In genomic region chr3:54347933-54348332, GRCh38 we compare ENCODE assay signal across 31 cellular contexts.
"Had no signal": no experiment of that assay in that cellular context is flagged by ENCODE, and none has a peak within 500 bp of the region (broad histone marks: within the 10 kb centered on the region; RNA-seq: fewer than 3 reads in every experiment).

No MANE protein-coding gene starts in this region.

- H3K36me3 ChIP-seq: esophagus squamous epithelium, lower lobe of right lung, neutrophil, thoracic aorta, tibial nerve, upper lobe of left lung had no signal

- H3K36me3 Mint-ChIP-seq: immature natural killer cell; naive B cell; natural killer cell treated with Interleukin-12 subunit alpha and Interleukin-12 subunit beta and Interleukin-15 and Interleukin-18, amount 100 ng/mL, for 72 hours; stimulated activated naive B cell treated with anti-CD40 and anti-IgM and Interleukin-4, amounts not matched to agents 10 μg/mL and 1 μg/mL and 100 μg/mL, for 72 hours had no signal

- H3K4me3 Mint-ChIP-seq: immature natural killer cell; naive B cell; natural killer cell treated with Interleukin-12 subunit alpha and Interleukin-12 subunit beta and Interleukin-15 and Interleukin-18, amount 100 ng/mL, for 72 hours; neural crest cell; stimulated activated naive B cell treated with anti-CD40 and anti-IgM and Interleukin-4, amounts not matched to agents 10 μg/mL and 1 μg/mL and 100 μg/mL, for 72 hours; stimulated activated naive CD8-positive, alpha-beta T cell treated with anti-CD3 and anti-CD28 coated beads, Interleukin-15, Interleukin-2, amounts not matched to agents 100 ng/mL and 50 ng/mL, for 24 hours had no signal

- H3K9me3 Mint-ChIP-seq: naive B cell; stimulated activated naive B cell treated with anti-CD40 and anti-IgM and Interleukin-4, amounts not matched to agents 10 μg/mL and 1 μg/mL and 100 μg/mL, for 72 hours; stimulated activated naive CD8-positive, alpha-beta T cell treated with anti-CD3 and anti-CD28 coated beads, Interleukin-15, Interleukin-2, amounts not matched to agents 100 ng/mL and 50 ng/mL, for 24 hours had no signal

- H3K4me1 Mint-ChIP-seq: immature natural killer cell; stimulated activated naive B cell treated with anti-CD40 and anti-IgM and Interleukin-4, amounts not matched to agents 10 μg/mL and 1 μg/mL and 100 μg/mL, for 72 hours had no signal

- H3K27me3 ChIP-seq: esophagus squamous epithelium, tibial nerve, upper lobe of left lung had no signal

- H3K9me3 ChIP-seq: esophagus squamous epithelium, lower lobe of right lung, mucosa of descending colon, neutrophil, thoracic aorta, tibial nerve, upper lobe of left lung had no signal

- H3K27ac Mint-ChIP-seq: immature natural killer cell; naive B cell; natural killer cell treated with Interleukin-12 subunit alpha and Interleukin-12 subunit beta and Interleukin-15 and Interleukin-18, amount 100 ng/mL, for 72 hours; progenitor cell of endocrine pancreas; stimulated activated naive B cell treated with anti-CD40 and anti-IgM and Interleukin-4, amounts not matched to agents 10 μg/mL and 1 μg/mL and 100 μg/mL, for 72 hours; stimulated activated naive CD8-positive, alpha-beta T cell treated with anti-CD3 and anti-CD28 coated beads, Interleukin-15, Interleukin-2, amounts not matched to agents 100 ng/mL and 50 ng/mL, for 24 hours had no signal

- H3K27me3 Mint-ChIP-seq: natural killer cell treated with Interleukin-12 subunit alpha and Interleukin-12 subunit beta and Interleukin-15 and Interleukin-18, amount 100 ng/mL, for 72 hours; stimulated activated naive CD8-positive, alpha-beta T cell treated with anti-CD3 and anti-CD28 coated beads, Interleukin-15, Interleukin-2, amounts not matched to agents 100 ng/mL and 50 ng/mL, for 24 hours had no signal

- ATAC-seq: left colon; left ventricle myocardium superior; lower lobe of right lung; mucosa of descending colon; natural killer cell treated with Interleukin-12 subunit alpha and Interleukin-12 subunit beta and Interleukin-15 and Interleukin-18, amount 100 ng/mL, for 72 hours; right cardiac atrium; stimulated activated naive B cell treated with anti-CD40 and anti-IgM and Interleukin-4, amounts not matched to agents 10 μg/mL and 1 μg/mL and 100 μg/mL, for 72 hours had no signal

- H3K9ac ChIP-seq: parathyroid adenoma had no signal

- H3K4me1 ChIP-seq: esophagus squamous epithelium, lower lobe of right lung, upper lobe of left lung had no signal

- FAIRE-seq: endometrium, frontal cortex, small intestine, urothelium cell line had no signal

- DNase-seq: dermis blood vessel endothelial cell; effector memory CD4-positive, alpha-beta T cell; erythroblast; esophagus squamous epithelium; hypothalamus; immature natural killer cell; islet precursor cell; kidney glomerular epithelial cell; left colon; left ventricle myocardium superior; lower lobe of right lung; mucosa of descending colon; naive B cell; right cardiac atrium; small intestine; stimulated activated CD4-positive, alpha-beta T cell treated with anti-CD3 and anti-CD28 coated beads, Interleukin-15, amount 100 ng/mL, for 24 hours; stimulated activated CD4-positive, alpha-beta T cell treated with anti-CD3 and anti-CD28 coated beads, Interleukin-2, amount 100 ng/mL, for 48 hours; stimulated activated naive B cell treated with anti-CD40 and anti-IgM and Interleukin-4, amounts not matched to agents 10 μg/mL and 1 μg/mL and 100 μg/mL, for 72 hours; upper lobe of left lung had no signal

- H3K4me3 ChIP-seq: coronary artery, esophagus squamous epithelium, lower lobe of right lung, mucosa of descending colon, thoracic aorta, tibial nerve, upper lobe of left lung had no signal

- H3K27ac ChIP-seq: coronary artery, esophagus squamous epithelium, lower lobe of right lung, neutrophil, parathyroid adenoma, thoracic aorta, tibial nerve, upper lobe of left lung had no signal
